1 cellular context compared by ENCODE assay signal in the genomic region with DNA sequence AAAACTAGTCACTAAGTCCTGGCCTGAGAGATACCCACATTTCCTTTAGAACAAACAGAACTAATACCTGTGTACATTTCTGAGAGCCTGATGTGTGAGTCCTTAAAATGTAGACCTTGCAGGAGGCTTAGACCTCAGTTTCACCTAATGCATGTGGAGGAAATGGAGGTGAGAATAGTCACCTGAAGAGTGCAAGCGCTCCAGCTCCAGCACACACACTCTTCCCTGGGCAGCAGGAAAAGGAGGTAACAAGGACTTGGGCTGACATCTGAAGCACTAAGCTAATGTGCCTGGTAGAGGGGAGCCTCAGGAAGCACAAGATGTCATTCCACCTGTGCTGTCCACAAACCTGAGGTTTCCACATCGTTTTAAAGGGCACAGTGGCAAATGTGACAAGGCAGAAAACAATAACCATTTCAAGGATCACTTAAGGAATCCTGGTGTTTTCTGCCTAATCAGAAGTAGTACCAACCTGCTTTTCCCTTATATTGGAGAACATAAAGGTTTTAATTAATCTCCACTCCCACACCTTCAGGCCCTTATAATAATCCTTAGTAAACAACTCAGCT.
TF ChIP-seq lines count a peak whose summit lies in the region.

No MANE protein-coding gene starts in this region.

TF ChIP-seq in GM12878, 131 proteins besides CTCF, POLR2A, EP300 and RAD21:
- TF ChIP-seq NRF1 (conservative IDR thresholded peaks at IDR 0.05; ENCODE audit: low read depth, low read length): no peak
- no peak for TF ChIP-seq BHLHE40 (IDR thresholded peaks at IDR 0.05; ENCODE audit: borderline replicate concordance in 1 of 2, low read depth in 2 of 2, low read length in 1 of 2)
- TF ChIP-seq STAT1 (conservative IDR thresholded peaks at IDR 0.05): no peak
- 0 out of 2 replicates have a peak, but pooled peaks have one; percentile 3 for TF ChIP-seq PML (IDR thresholded peaks at IDR 0.05; ENCODE audit: low read length)
- TF ChIP-seq, protein P1, sequence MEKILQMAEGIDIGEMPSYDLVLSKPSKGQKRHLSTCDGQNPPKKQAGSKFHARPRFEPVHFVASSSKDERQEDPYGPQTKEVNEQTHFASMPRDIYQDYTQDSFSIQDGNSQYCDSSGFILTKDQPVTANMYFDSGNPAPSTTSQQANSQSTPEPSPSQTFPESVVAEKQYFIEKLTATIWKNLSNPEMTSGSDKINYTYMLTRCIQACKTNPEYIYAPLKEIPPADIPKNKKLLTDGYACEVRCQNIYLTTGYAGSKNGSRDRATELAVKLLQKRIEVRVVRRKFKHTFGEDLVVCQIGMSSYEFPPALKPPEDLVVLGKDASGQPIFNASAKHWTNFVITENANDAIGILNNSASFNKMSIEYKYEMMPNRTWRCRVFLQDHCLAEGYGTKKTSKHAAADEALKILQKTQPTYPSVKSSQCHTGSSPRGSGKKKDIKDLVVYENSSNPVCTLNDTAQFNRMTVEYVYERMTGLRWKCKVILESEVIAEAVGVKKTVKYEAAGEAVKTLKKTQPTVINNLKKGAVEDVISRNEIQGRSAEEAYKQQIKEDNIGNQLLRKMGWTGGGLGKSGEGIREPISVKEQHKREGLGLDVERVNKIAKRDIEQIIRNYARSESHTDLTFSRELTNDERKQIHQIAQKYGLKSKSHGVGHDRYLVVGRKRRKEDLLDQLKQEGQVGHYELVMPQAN (conservative IDR thresholded peaks at IDR 0.05): no peak
- TF ChIP-seq, protein P2, sequence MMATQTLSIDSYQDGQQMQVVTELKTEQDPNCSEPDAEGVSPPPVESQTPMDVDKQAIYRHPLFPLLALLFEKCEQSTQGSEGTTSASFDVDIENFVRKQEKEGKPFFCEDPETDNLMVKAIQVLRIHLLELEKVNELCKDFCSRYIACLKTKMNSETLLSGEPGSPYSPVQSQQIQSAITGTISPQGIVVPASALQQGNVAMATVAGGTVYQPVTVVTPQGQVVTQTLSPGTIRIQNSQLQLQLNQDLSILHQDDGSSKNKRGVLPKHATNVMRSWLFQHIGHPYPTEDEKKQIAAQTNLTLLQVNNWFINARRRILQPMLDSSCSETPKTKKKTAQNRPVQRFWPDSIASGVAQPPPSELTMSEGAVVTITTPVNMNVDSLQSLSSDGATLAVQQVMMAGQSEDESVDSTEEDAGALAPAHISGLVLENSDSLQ (IDR thresholded peaks at IDR 0.05): no peak
